In the genomic region with DNA sequence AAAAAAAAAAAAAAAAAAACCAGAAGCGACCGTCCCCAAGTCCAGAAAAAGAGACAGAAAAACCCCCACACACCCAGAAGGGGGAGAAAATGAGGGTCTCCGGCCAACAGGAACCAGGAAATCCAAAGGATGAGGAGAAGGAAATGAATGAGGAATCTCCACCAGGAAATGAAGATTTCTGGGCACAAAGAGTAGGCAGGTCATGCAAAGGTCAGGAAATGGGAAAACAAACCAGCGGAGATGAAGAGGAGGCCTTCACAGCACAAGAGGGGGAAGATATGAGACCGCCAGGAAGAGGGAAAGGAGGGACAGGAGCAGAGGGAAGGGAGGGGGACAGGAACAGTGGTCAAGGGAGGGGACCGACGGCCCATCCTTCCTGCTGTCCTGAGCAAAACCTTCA, we compare ENCODE assay signal across 19 cellular contexts. TPM values are rescaled to one million over a fixed set of nuclear protein-coding genes. Genes with fewer than 3 reads are reported as not detected.
A peak's percentile ranks its signal among the peaks of the same experiment; 100 is the strongest.
DNase-seq lines count a peak whose midpoint lies in the region; ATAC-seq, FAIRE-seq and TF ChIP-seq lines count a peak whose summit lies in the region.
"Had no signal": no experiment of that assay in that cellular context is flagged by ENCODE, and none has a peak within 500 bp of the region (broad histone marks: within the 10 kb centered on the region; RNA-seq: fewer than 3 reads in every experiment).

No MANE protein-coding gene starts in this region.

- H3K9me3 ChIP-seq in astrocyte (ENCODE audit: insufficient read depth, low read depth, low read length), result no peaks in the 10 kb centered on the region
- no peaks in the 10 kb centered on the region for H3K9me3 ChIP-seq in stomach

- H3K4me1 Mint-ChIP-seq in HFFc6 (ENCODE audit: low read depth) (peaks cover 31% of the 10 kb centered on the region), astrocyte (ENCODE audit: low read depth, unreplicated experiment) (peaks cover 14% of the 10 kb centered on the region), memory B cell (peaks cover 57% of the 10 kb centered on the region)

- H3K27me3 ChIP-seq in astrocyte (ENCODE audit: insufficient read depth, low read length) (no peaks in the 10 kb centered on the region), stomach (peaks cover 0 to 4% (median 0%) of the 10 kb centered on the region in 3 donors)

- TF ChIP-seq CTCF in HFFc6 (IDR thresholded peaks at IDR 0.05), result no peak
- TF ChIP-seq CTCF in astrocyte (IDR thresholded peaks at IDR 0.05; ENCODE audit: insufficient read depth, low read depth, low read length), result no peak
- TF ChIP-seq CTCF in stomach (IDR thresholded peaks at IDR 0.05), result no peak

- H2AFZ ChIP-seq in astrocyte (ENCODE audit: low read depth, low read length), result no peak overlapping the region

- peak overlapping the region; percentile 82 for H3K27ac Mint-ChIP-seq in HFFc6
- no peak overlapping the region for H3K27ac Mint-ChIP-seq in astrocyte (ENCODE audit: unreplicated experiment)
- peak overlapping the region; percentile 70 for H3K27ac Mint-ChIP-seq in memory B cell
- H3K27ac Mint-ChIP-seq: activated naive CD8-positive, alpha-beta T cell treated with anti-CD3 and anti-CD28 coated beads for 36 hours; T-cell had no signal

- intact Hi-C loops in stomach (cut with DNase I; ENCODE audit: low total_unique reads), result no loop called here

- TF ChIP-seq POLR2A in stomach (IDR thresholded peaks at IDR 0.05), result no peak

- no peak overlapping the region for H3K9ac ChIP-seq in astrocyte (ENCODE audit: low read length)

- peak overlapping the region; percentile 53; the same call in 1 of the 2 replicates for H3K4me3 Mint-ChIP-seq in HFFc6
- no peak overlapping the region for H3K4me3 Mint-ChIP-seq in astrocyte (ENCODE audit: unreplicated experiment)
- peak overlapping the region; percentile 82 for H3K4me3 Mint-ChIP-seq in memory B cell
- H3K4me3 Mint-ChIP-seq: activated naive CD8-positive, alpha-beta T cell treated with anti-CD3 and anti-CD28 coated beads for 36 hours had no signal

- ATAC-seq in memory B cell (ENCODE audit: low read depth) (no peak), GM18498 (IDR thresholded peaks at IDR 0.05; ENCODE audit: unreplicated experiment) (no peak)
- ATAC-seq: GM12878, PC-3, T-cell had no signal

- H3K27ac ChIP-seq in astrocyte (ENCODE audit: low read depth, low read length), result no peak overlapping the region
- peak overlapping the region in 4 of 5 donors; percentile 37 to 67 (median 64) for H3K27ac ChIP-seq in stomach

- peaks cover 43% of the 10 kb centered on the region for H4K20me1 ChIP-seq in astrocyte (ENCODE audit: insufficient read depth, low read length)

- H3K9me3 Mint-ChIP-seq in HFFc6 (no peaks in the 10 kb centered on the region), astrocyte (ENCODE audit: unreplicated experiment) (no peaks in the 10 kb centered on the region), memory B cell (no peaks in the 10 kb centered on the region)
- H3K9me3 Mint-ChIP-seq: activated naive CD8-positive, alpha-beta T cell treated with anti-CD3 and anti-CD28 coated beads for 36 hours; T-cell had no signal

- FAIRE-seq in astrocyte (lab: Jason Lieb, UNC), result no peak
- FAIRE-seq: GM12878 had no signal

- H3K27me3 Mint-ChIP-seq in HFFc6 (ENCODE audit: insufficient read depth), result no peaks in the 10 kb centered on the region
- no peaks in the 10 kb centered on the region for H3K27me3 Mint-ChIP-seq in astrocyte (ENCODE audit: low read depth, unreplicated experiment)
- peaks cover 2% of the 10 kb centered on the region for H3K27me3 Mint-ChIP-seq in memory B cell

- H3K4me1 ChIP-seq in astrocyte (ENCODE audit: insufficient read depth, low read length), result peaks cover 13% of the 10 kb centered on the region
- peaks cover 5 to 45% (median 19%) of the 10 kb centered on the region in 4 donors for H3K4me1 ChIP-seq in stomach

- H3K4me3 ChIP-seq in astrocyte (ENCODE audit: insufficient read depth, low read depth, low read length) (no peak overlapping the region), stomach (no peak overlapping the region)
- H3K4me3 ChIP-seq: GM12878 had no signal

- TF ChIP-seq EP300 in stomach (IDR thresholded peaks at IDR 0.05), result no peak

- H3K36me3 ChIP-seq in astrocyte (ENCODE audit: insufficient read depth, low read length) (peaks cover 17% of the 10 kb centered on the region), stomach (peaks cover 18 to 84% (median 76%) of the 10 kb centered on the region in 4 donors)

- peak overlapping the region; percentile 37 for H3K4me2 ChIP-seq in astrocyte (ENCODE audit: low read length)

- WGBS in stomach, 5 donors, result 52 to 68% (median 55%) methylated on average over 7 of the region's 7 CpGs

- H3K79me2 ChIP-seq in astrocyte (ENCODE audit: insufficient read depth, low read length), result peaks cover 43% of the 10 kb centered on the region

- H3K36me3 Mint-ChIP-seq in HFFc6 (ENCODE audit: low read depth) (peaks cover 15% of the 10 kb centered on the region), astrocyte (ENCODE audit: low read depth, unreplicated experiment) (peaks cover 25% of the 10 kb centered on the region), memory B cell (peaks cover 4% of the 10 kb centered on the region)
- H3K36me3 Mint-ChIP-seq: activated naive CD8-positive, alpha-beta T cell treated with anti-CD3 and anti-CD28 coated beads for 36 hours; CD4-positive, CD25-positive, alpha-beta regulatory T cell; T-cell had no signal

- DNase-seq in HFFc6 (no peak), astrocyte (ENCODE audit: low read depth) (no peak), memory B cell (ENCODE audit: low spot score in 2 of 2) (no peak), stomach (no peak), NCI-H524 treated with DMSO at 0.1 percent for 48 hours (lab: John Stamatoyannopoulos, UW) (no peak), NCI-H1930 (lab: John Stamatoyannopoulos, UW) (no peak)
- DNase-seq: activated CD4-positive, CD25-positive, alpha-beta regulatory T cell treated with anti-CD3 and anti-CD28 coated beads, Interleukin-2, amount 50 U/mL, for 72 hours; activated naive CD8-positive, alpha-beta T cell treated with anti-CD3 and anti-CD28 coated beads for 36 hours; activated T-cell treated with anti-CD3 and anti-CD28 coated beads for 4 hours; CD4-positive, CD25-positive, alpha-beta regulatory T cell; NCI-H1092 treated with DMSO at 0.1 percent for 48 hours; PC-3; stimulated activated CD4-positive, alpha-beta T cell treated with anti-CD3 and anti-CD28 coated beads, Interleukin-1b, Interleukin-23, amount 100 ng/mL, for 48 hours; stimulated activated CD8-positive, alpha-beta memory T cell treated with anti-CD3 and anti-CD28 coated beads, Interleukin-4, amount 100 ng/mL, for 48 hours; T-cell had no signal

RNA-seq across cellular contexts. Expression of a gene that starts 5.8 kb away (rescaled TPM):
- total RNA-seq in HFFc6 (2021; fragmentation: NEBNext Ultra II Directional; extraction: Animal tissue kit (Norgen Biotek cat#: 25700)), result 10 to 100 TPM; 16.5 to 23.1 (median 20.8) TPM
- 46.5 and 58.2 TPM in 2 replicates for total RNA-seq in astrocyte
- total RNA-seq in stomach, result 10 to 100 TPM in 4 of 5 donors, 1 to 10 TPM in 1; 4.3 to 42.0 (median 17.8) TPM
- polyA plus RNA-seq in stomach, result 10 to 100 TPM; 21.8 to 35.4 (median 26.6) TPM
- total RNA-seq: activated naive CD8-positive, alpha-beta T cell treated with anti-CD3 and anti-CD28 coated beads for 36 hours; CD4-positive, CD25-positive, alpha-beta regulatory T cell had no signal
- polyA plus RNA-seq: CD4-positive, CD25-positive, alpha-beta regulatory T cell had no signal

RNA-seq across cellular contexts. Expression of a gene that starts 7.3 kb away (rescaled TPM):
- total RNA-seq in HFFc6 (2021; fragmentation: NEBNext Ultra II Directional; extraction: Animal tissue kit (Norgen Biotek cat#: 25700)), result not detected
- total RNA-seq in astrocyte (0.89 and 1.1 TPM in 2 replicates), stomach (not detected)
- under 1 TPM in 1 of 3 donors, not detected in 2; 0.35 TPM for polyA plus RNA-seq in stomach
- total RNA-seq: activated naive CD8-positive, alpha-beta T cell treated with anti-CD3 and anti-CD28 coated beads for 36 hours; CD4-positive, CD25-positive, alpha-beta regulatory T cell; epithelial cell of proximal tubule; GM12878; T-cell; urinary bladder had no signal
- polyA plus RNA-seq: CD4-positive, CD25-positive, alpha-beta regulatory T cell; GM12878 had no signal

RNA-seq across cellular contexts. Expression of a gene that starts 21.2 kb away (rescaled TPM):
- not detected for total RNA-seq in HFFc6 (2021; fragmentation: NEBNext Ultra II Directional; extraction: Animal tissue kit (Norgen Biotek cat#: 25700))
- total RNA-seq in astrocyte (0.20 TPM in 1 of 2 replicates, not detected in the other), stomach (10 to 100 TPM in 1 of 5 donors, 1 to 10 TPM in 2, not detected in 2; 2.2 to 30.3 (median 5.1) TPM)
- polyA plus RNA-seq in stomach, result 10 to 100 TPM in 1 of 3 donors, 1 to 10 TPM in 2; 5.9 to 18.5 (median 6.7) TPM
- total RNA-seq: epithelial cell of proximal tubule, PC-3 had no signal

RNA-seq across cellular contexts. Expression of a gene that starts 31.4 kb away (rescaled TPM):
- total RNA-seq in HFFc6 (2021; fragmentation: NEBNext Ultra II Directional; extraction: Animal tissue kit (Norgen Biotek cat#: 25700)), result under 1 TPM in 5 of 6 experiments, not detected in 1; 0.26 to 0.53 (median 0.40) TPM
- total RNA-seq in astrocyte (2.8 and 4.6 TPM in 2 replicates), stomach (1 to 10 TPM in 1 of 5 donors, under 1 TPM in 1, not detected in 3; 0.92 to 5.4 TPM)
- 1 to 10 TPM in 2 of 3 donors, under 1 TPM in 1; 0.44 to 2.5 (median 1.2) TPM for polyA plus RNA-seq in stomach
- total RNA-seq: PC-3 had no signal

RNA-seq across cellular contexts. Expression of a gene that starts 31.7 kb away (rescaled TPM):
- total RNA-seq in HFFc6 (2021; fragmentation: NEBNext Ultra II Directional; extraction: Animal tissue kit (Norgen Biotek cat#: 25700)), result not detected
- not detected in 2 replicates for total RNA-seq in astrocyte
- total RNA-seq in stomach, result under 1 TPM in 1 of 5 donors, not detected in 4; 0.37 TPM
- under 1 TPM in 1 of 3 donors, not detected in 2; 0.20 TPM for polyA plus RNA-seq in stomach
- total RNA-seq: CD4-positive, CD25-positive, alpha-beta regulatory T cell; GM12878; PC-3; urinary bladder had no signal
- polyA plus RNA-seq: CD4-positive, CD25-positive, alpha-beta regulatory T cell; urinary bladder had no signal
